In genomic region chr5:170634236-170634990, GRCh38 we compare ENCODE assay signal across 12 cellular contexts.
DNase-seq lines count a peak whose midpoint lies in the region; ATAC-seq and TF ChIP-seq lines count a peak whose summit lies in the region.
"Had no signal": no experiment of that assay in that cellular context is flagged by ENCODE, and none has a peak within 500 bp of the region (broad histone marks: within the 10 kb centered on the region; RNA-seq: fewer than 3 reads in every experiment).

No MANE protein-coding gene starts in this region.

- no peak for ATAC-seq in heart left ventricle
- ATAC-seq in Right ventricle myocardium superior (ENCODE audit: poor library complexity) = no peak
- ATAC-seq in HG02798 (IDR thresholded peaks at IDR 0.05; ENCODE audit: poor library complexity, unreplicated experiment) = no peak

- no peaks in the 10 kb centered on the region for H3K36me3 ChIP-seq in heart left ventricle
- no peaks in the 10 kb centered on the region for H3K36me3 ChIP-seq in uterus

- intact Hi-C loops in heart left ventricle (cut with DNase I) (loop anchor here in 7 of 10 donors (5.0 to 10.0 kb wide), 8 partner anchors 100 to 710 kb away; partner anchors contain the start of gene FOXI1 (in 1 of the 7)), Right ventricle myocardium superior (cut with DNase I) (no loop called here), uterus (cut with DNase I; ENCODE audit: low total_unique reads) (no loop called here)

- H3K4me1 Mint-ChIP-seq in brain = peaks cover 66% of the 10 kb centered on the region
- peaks cover 29% of the 10 kb centered on the region for H3K4me1 Mint-ChIP-seq in mesothelial cell of epicardium

- DNase-seq in heart left ventricle (no peak), Right ventricle myocardium superior (no peak), mesothelial cell of epicardium (ENCODE audit: low spot score in 2 of 2, unreplicated experiment in 2 of 2) (no peak), uterus (no peak), NCI-H345 (lab: John Stamatoyannopoulos, UW) (no peak), epidermal melanocyte (ENCODE audit: insufficient read length, low spot score) (no peak)
- DNase-seq: effector memory CD8-positive, alpha-beta T cell; GF-D8; NCI-H2029 had no signal

- H3K27ac ChIP-seq in heart left ventricle (peak overlapping the region in 7 of 12 donors; percentile 62 to 79 (median 69)), uterus (peak overlapping the region; percentile 79 to 85)

- H3K9me3 Mint-ChIP-seq in brain (peaks cover 0 to 3% (median 0%) of the 10 kb centered on the region in 5 experiments), mesothelial cell of epicardium (no peaks in the 10 kb centered on the region)
- H3K9me3 Mint-ChIP-seq: effector memory CD8-positive, alpha-beta T cell; stimulated activated naive CD8-positive, alpha-beta T cell treated with anti-CD3 and anti-CD28 coated beads, Interleukin-15, Interleukin-2, amounts not matched to agents 100 ng/mL and 50 ng/mL, for 24 hours had no signal

- H3K4me1 ChIP-seq in heart left ventricle = peaks cover 0 to 43% (median 20%) of the 10 kb centered on the region in 12 donors
- H3K4me1 ChIP-seq in uterus = peaks cover 0 to 9% of the 10 kb centered on the region in 2 donors

- TF ChIP-seq POLR2A in heart left ventricle (IDR thresholded peaks at IDR 0.05) (no peak), uterus (IDR thresholded peaks at IDR 0.05) (no peak)

- H3K9me3 ChIP-seq in heart left ventricle (no peaks in the 10 kb centered on the region), uterus (no peaks in the 10 kb centered on the region)

- H3K27me3 ChIP-seq in heart left ventricle = no peaks in the 10 kb centered on the region
- no peaks in the 10 kb centered on the region for H3K27me3 ChIP-seq in uterus

- TF ChIP-seq CTCF in heart left ventricle (IDR thresholded peaks at IDR 0.05) (no peak), brain (conservative IDR thresholded peaks at IDR 0.05) (no peak), mesothelial cell of epicardium (IDR thresholded peaks at IDR 0.05; ENCODE audit: unreplicated experiment) (no peak), uterus (IDR thresholded peaks at IDR 0.05) (no peak)

- H3K27me3 Mint-ChIP-seq in brain = peaks cover 6% of the 10 kb centered on the region
- peaks cover 24% of the 10 kb centered on the region for H3K27me3 Mint-ChIP-seq in mesothelial cell of epicardium (ENCODE audit: low read depth)

- 73 to 81% (median 77%) methylated on average over 6 of the region's 6 CpGs for WGBS in heart left ventricle, 4 donors

- H3K27ac Mint-ChIP-seq in brain = peak overlapping the region in 3 of 5 experiments; percentile 82 to 97 (median 86)
- peak overlapping the region; percentile 72 for H3K27ac Mint-ChIP-seq in mesothelial cell of epicardium
- H3K27ac Mint-ChIP-seq: stimulated activated naive CD8-positive, alpha-beta T cell treated with anti-CD3 and anti-CD28 coated beads, Interleukin-15, Interleukin-2, amounts not matched to agents 100 ng/mL and 50 ng/mL, for 24 hours had no signal

- H3K4me3 ChIP-seq in heart left ventricle = peak overlapping the region in 6 of 12 donors; percentile 29 to 43 (median 32)
- no peak overlapping the region for H3K4me3 ChIP-seq in uterus

- H3K36me3 Mint-ChIP-seq in brain (no peaks in the 10 kb centered on the region), mesothelial cell of epicardium (no peaks in the 10 kb centered on the region)

- peak overlapping the region; percentile 44 to 81 (median 61) for H3K4me3 Mint-ChIP-seq in brain
- H3K4me3 Mint-ChIP-seq in mesothelial cell of epicardium = peak overlapping the region; percentile 46
- H3K4me3 Mint-ChIP-seq: stimulated activated naive CD8-positive, alpha-beta T cell treated with anti-CD3 and anti-CD28 coated beads, Interleukin-15, Interleukin-2, amounts not matched to agents 100 ng/mL and 50 ng/mL, for 24 hours had no signal

Comparison
In these comparisons a context has a peak if more than half of its experiments do, and no peak if none do; other contexts are left out.
1. intact Hi-C loops: an anchor here in heart left ventricle (5.0 to 10.0 kb wide); none called in Right ventricle myocardium superior and uterus.